In the genomic region with DNA sequence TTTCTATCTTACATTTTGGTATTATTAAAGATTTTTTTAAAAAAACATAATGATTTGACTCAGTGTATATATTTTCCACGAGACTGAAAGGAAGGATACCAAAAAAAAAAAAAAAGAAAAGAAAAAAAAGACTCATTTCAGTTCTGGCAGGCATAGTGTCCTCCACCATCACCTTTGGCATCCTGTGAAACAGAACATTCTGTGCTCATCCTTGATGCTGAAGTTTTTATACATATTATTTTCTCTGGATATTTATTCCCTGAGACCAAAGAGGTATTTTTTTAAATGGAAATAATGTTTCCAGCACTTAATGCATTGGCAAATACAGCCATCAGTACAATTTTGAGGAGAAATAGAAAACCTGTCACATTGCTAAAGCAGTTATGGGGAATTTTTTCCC, we compare ENCODE assay signal across 19 cellular contexts.
"Had no signal": no experiment of that assay in that cellular context is flagged by ENCODE, and none has a peak within 500 bp of the region (broad histone marks: within the 10 kb centered on the region; RNA-seq: fewer than 3 reads in every experiment).

No MANE protein-coding gene starts in this region.

- ATAC-seq: effector memory CD8-positive, alpha-beta T cell; esophagus mucosa; foreskin keratinocyte; heart right ventricle; left lung; left ventricle myocardium superior; lower lobe of right lung; mucosa of descending colon had no signal

- H3K36me3 ChIP-seq: colonic mucosa, heart right ventricle, left lung, lower lobe of right lung had no signal

- H3K27me3 ChIP-seq: colonic mucosa, foreskin keratinocyte, heart right ventricle, left lung had no signal

- H3K4me1 ChIP-seq: colonic mucosa, left lung, lower lobe of right lung had no signal

- H3K4me3 ChIP-seq: colonic mucosa, heart right ventricle, left lung, lower lobe of right lung, mucosa of descending colon had no signal

- H3K9me3 ChIP-seq: colonic mucosa, heart right ventricle, left lung, lower lobe of right lung, mucosa of descending colon had no signal

- DNase-seq: colonic mucosa; cortex of kidney; effector CD8-positive, alpha-beta T cell; effector memory CD8-positive, alpha-beta T cell; endodermal cell; erythroblast; foreskin keratinocyte; glutamatergic neuron; head of caudate nucleus; heart right ventricle; hippocampal formation; left cardiac atrium; left lung; left ventricle myocardium superior; lower lobe of right lung; mesenchymal stem cell; mucosa of descending colon had no signal

- H3K27ac ChIP-seq: colonic mucosa, epithelial cell of prostate, foreskin keratinocyte, heart right ventricle, left lung, lower lobe of right lung had no signal
